22 cellular contexts compared by ENCODE assay signal in the genomic region with DNA sequence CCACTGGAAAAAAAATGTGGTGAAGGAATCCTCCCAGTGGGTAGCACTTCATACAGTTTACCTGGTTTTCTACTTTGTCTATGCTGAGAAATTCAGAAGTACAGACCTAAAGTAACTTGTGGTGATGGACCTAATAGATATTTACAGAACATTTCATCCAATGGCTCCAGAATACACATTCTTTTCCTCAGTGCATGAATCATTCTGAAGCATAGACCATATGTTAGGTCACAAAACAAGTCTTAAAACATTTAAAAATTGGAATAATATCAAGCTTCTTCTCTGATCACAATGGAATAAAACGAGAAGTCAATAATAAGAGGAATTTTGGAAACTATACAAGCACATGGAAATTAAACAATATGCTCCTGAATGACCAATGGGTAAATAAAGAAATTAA.
A peak's percentile ranks its signal among the peaks of the same experiment; 100 is the strongest.
DNase-seq lines count a peak whose midpoint lies in the region; ATAC-seq, FAIRE-seq and TF ChIP-seq lines count a peak whose summit lies in the region.
"Had no signal": no experiment of that assay in that cellular context is flagged by ENCODE, and none has a peak within 500 bp of the region (broad histone marks: within the 10 kb centered on the region; RNA-seq: fewer than 3 reads in every experiment).

No MANE protein-coding gene starts in this region.

- H3K4me3 ChIP-seq in AG10803 (ENCODE audit: low read length) = no peak overlapping the region
- H3K4me3 ChIP-seq in astrocyte (ENCODE audit: insufficient read depth, low read depth, low read length) = no peak overlapping the region
- H3K4me3 ChIP-seq in fibroblast of villous mesenchyme (ENCODE audit: low read depth, low read length) = no peak overlapping the region
- no peak overlapping the region for H3K4me3 ChIP-seq in pancreas
- H3K4me3 ChIP-seq: A549, BLaER1 had no signal

- no peak overlapping the region for H3K4me2 ChIP-seq in astrocyte (ENCODE audit: low read length)
- H3K4me2 ChIP-seq: A549, BLaER1 had no signal

- no peak for ATAC-seq in pancreas
- ATAC-seq: A549, HCT116 had no signal

- H3K9me3 ChIP-seq in astrocyte (ENCODE audit: insufficient read depth, low read depth, low read length) = no peaks in the 10 kb centered on the region
- H3K9me3 ChIP-seq in pancreas = no peaks in the 10 kb centered on the region
- H3K9me3 ChIP-seq: A549 had no signal

- no peaks in the 10 kb centered on the region for H3K4me1 Mint-ChIP-seq in astrocyte (ENCODE audit: low read depth, unreplicated experiment)
- H3K4me1 Mint-ChIP-seq in type B pancreatic cell (ENCODE audit: unreplicated experiment) = no peaks in the 10 kb centered on the region
- H3K4me1 Mint-ChIP-seq: CD14-positive monocyte; CD4-positive, alpha-beta memory T cell had no signal

- H2AFZ ChIP-seq in astrocyte (ENCODE audit: low read depth, low read length) = no peak overlapping the region

- no peaks in the 10 kb centered on the region for H4K20me1 ChIP-seq in astrocyte (ENCODE audit: insufficient read depth, low read length)
- H4K20me1 ChIP-seq: BLaER1 had no signal

- peak; percentile 44 for DNase-seq in AG10803 (ENCODE audit: low read depth)
- peak; percentile 2 for DNase-seq in astrocyte (ENCODE audit: low read depth)
- DNase-seq in fibroblast of gingiva (ENCODE audit: low read depth) = peak; percentile 14
- DNase-seq in fibroblast of villous mesenchyme (ENCODE audit: low read depth) = peak; percentile 12
- no peak for DNase-seq in pancreas
- DNase-seq in type B pancreatic cell (ENCODE audit: extremely low spot score, unreplicated experiment) = no peak
- DNase-seq in activated naive CD4-positive, alpha-beta T cell treated with anti-CD3 and anti-CD28 coated beads, Interleukin-2, amount 50 U/mL, for 16 hours = no peak
- DNase-seq in NCI-H2227 treated with DMSO at 0.1 percent for 48 hours (lab: John Stamatoyannopoulos, UW) = no peak
- DNase-seq: CD4-positive, alpha-beta memory T cell; DMS153; DMS79; GDM1; GOT3; H7 had no signal

- 19 to 42% methylated on average over 1 of the region's 1 CpG for WGBS in pancreas, 2 donors

- FAIRE-seq in astrocyte (lab: Jason Lieb, UNC) = no peak
- FAIRE-seq in pancreas (lab: Jason Lieb, UNC) = no peak
- FAIRE-seq: A549, GM12892, GM18507, HTR-8/SVneo had no signal

- no peak overlapping the region for H3K4me3 Mint-ChIP-seq in astrocyte (ENCODE audit: unreplicated experiment)
- no peak overlapping the region for H3K4me3 Mint-ChIP-seq in type B pancreatic cell
- H3K4me3 Mint-ChIP-seq: CD14-positive monocyte; CD4-positive, alpha-beta memory T cell had no signal

- H3K27me3 Mint-ChIP-seq in astrocyte (ENCODE audit: low read depth, unreplicated experiment) (no peaks in the 10 kb centered on the region), type B pancreatic cell (no peaks in the 10 kb centered on the region)
- H3K27me3 Mint-ChIP-seq: CD4-positive, alpha-beta memory T cell had no signal

- no peaks in the 10 kb centered on the region for H3K79me2 ChIP-seq in astrocyte (ENCODE audit: insufficient read depth, low read length)

- H3K4me1 ChIP-seq in astrocyte (ENCODE audit: insufficient read depth, low read length) = no peaks in the 10 kb centered on the region
- H3K4me1 ChIP-seq in pancreas = no peaks in the 10 kb centered on the region
- H3K4me1 ChIP-seq: A549, BLaER1 had no signal

- intact Hi-C loops in pancreas (cut with DNase I) = no loop called here

- H3K27me3 ChIP-seq in astrocyte (ENCODE audit: insufficient read depth, low read length) = no peaks in the 10 kb centered on the region
- H3K27me3 ChIP-seq in pancreas = no peaks in the 10 kb centered on the region
- H3K27me3 ChIP-seq: BLaER1 had no signal

- H3K9ac ChIP-seq in astrocyte (ENCODE audit: low read length) = no peak overlapping the region
- H3K9ac ChIP-seq: BLaER1 had no signal

- H3K27ac Mint-ChIP-seq in astrocyte (ENCODE audit: unreplicated experiment) = no peak overlapping the region
- no peak overlapping the region for H3K27ac Mint-ChIP-seq in type B pancreatic cell
- H3K27ac Mint-ChIP-seq: CD14-positive monocyte; CD4-positive, alpha-beta memory T cell had no signal

- no peaks in the 10 kb centered on the region for H3K36me3 ChIP-seq in astrocyte (ENCODE audit: insufficient read depth, low read length)
- no peaks in the 10 kb centered on the region for H3K36me3 ChIP-seq in pancreas
- H3K36me3 ChIP-seq: BLaER1 had no signal

- H3K36me3 Mint-ChIP-seq in astrocyte (ENCODE audit: low read depth, unreplicated experiment) (no peaks in the 10 kb centered on the region), type B pancreatic cell (no peaks in the 10 kb centered on the region)
- H3K36me3 Mint-ChIP-seq: CD14-positive monocyte; CD4-positive, alpha-beta memory T cell had no signal

- no peak overlapping the region for H3K27ac ChIP-seq in astrocyte (ENCODE audit: low read depth, low read length)
- H3K27ac ChIP-seq in pancreas = no peak overlapping the region
- H3K27ac ChIP-seq: 22Rv1, A549, BLaER1 had no signal

- peaks cover 17% of the 10 kb centered on the region for H3K9me3 Mint-ChIP-seq in astrocyte (ENCODE audit: unreplicated experiment)
- peaks cover 14% of the 10 kb centered on the region for H3K9me3 Mint-ChIP-seq in type B pancreatic cell

- TF ChIP-seq CTCF in AG10803 (conservative IDR thresholded peaks at IDR 0.05; ENCODE audit: low read length) (no peak), astrocyte (IDR thresholded peaks at IDR 0.05; ENCODE audit: insufficient read depth, low read depth, low read length) (no peak), fibroblast of villous mesenchyme (IDR thresholded peaks at IDR 0.05; ENCODE audit: insufficient read depth, low read depth, low read length) (no peak), pancreas (IDR thresholded peaks at IDR 0.05) (no peak), type B pancreatic cell (conservative IDR thresholded peaks at IDR 0.05) (no peak)

Comparison
In these comparisons a context has a peak if more than half of its experiments do, and no peak if none do; other contexts are left out.
1. DNase-seq: peak in AG10803 (single experiment), astrocyte (single experiment), fibroblast of gingiva (single experiment) and fibroblast of villous mesenchyme (single experiment); none in pancreas (0 of 6), type B pancreatic cell (single experiment), activated naive CD4-positive, alpha-beta T cell treated with anti-CD3 and anti-CD28 coated beads, Interleukin-2, amount 50 U/mL, for 16 hours (single experiment) and NCI-H2227 treated with DMSO at 0.1 percent for 48 hours (single experiment).